15 cellular contexts compared by ENCODE assay signal in the genomic region with DNA sequence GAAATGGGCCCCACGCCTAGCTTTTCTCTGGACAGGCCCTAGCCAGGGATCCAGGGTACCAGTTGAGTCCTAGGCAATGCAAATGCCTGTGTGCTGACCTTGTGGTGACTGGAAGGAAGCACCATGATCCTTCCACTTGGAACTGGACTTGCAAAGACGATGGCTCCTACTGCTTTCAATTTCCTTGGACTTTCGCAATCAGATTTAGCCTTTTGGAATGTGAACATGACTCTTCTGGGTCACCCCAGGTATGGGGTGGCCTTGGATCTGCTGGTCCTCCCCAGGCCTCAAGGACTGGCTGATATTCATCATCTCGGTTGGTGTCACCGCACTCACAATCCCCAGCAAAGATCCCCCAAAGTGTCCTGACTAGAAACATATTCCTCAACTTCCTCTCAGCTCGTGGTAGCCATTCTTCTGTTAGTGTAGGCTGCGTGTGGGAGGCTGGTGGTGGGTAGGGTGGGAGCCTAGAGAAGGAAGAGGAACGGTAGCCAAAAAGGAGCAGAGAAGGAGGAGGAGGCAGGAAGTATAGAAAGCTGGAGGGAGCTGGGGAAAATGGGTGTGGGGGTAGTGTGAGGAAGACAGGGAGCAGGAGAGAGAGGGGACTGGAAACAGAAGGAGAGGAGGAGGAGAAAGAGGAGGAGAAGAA.
DNase-seq lines count a peak whose midpoint lies in the region; TF ChIP-seq lines count a peak whose summit lies in the region.
"Had no signal": no experiment of that assay in that cellular context is flagged by ENCODE, and none has a peak within 500 bp of the region (broad histone marks: within the 10 kb centered on the region; RNA-seq: fewer than 3 reads in every experiment).

No MANE protein-coding gene starts in this region.

- H3K36me3 Mint-ChIP-seq in chondrocyte (ENCODE audit: low read depth) = peaks cover 4% of the 10 kb centered on the region

- H3K23ac ChIP-seq in mesenchymal stem cell (ENCODE audit: low read length in 2 of 2) = peak overlapping the region in 1 of 2 experiments; percentile 67

- peaks cover 37% of the 10 kb centered on the region for H3K27me3 Mint-ChIP-seq in chondrocyte (ENCODE audit: low read depth)

- 0 out of 2 replicates have a peak, but pooled peaks cover 9% of the 10 kb centered on the region for H3K4me1 ChIP-seq in BLaER1
- peaks cover 3% of the 10 kb centered on the region for H3K4me1 ChIP-seq in mesenchymal stem cell (ENCODE audit: control insufficient read depth, insufficient read depth, low read depth, low read length)
- no peaks in the 10 kb centered on the region for H3K4me1 ChIP-seq in OCI-LY7 (ENCODE audit: insufficient read depth, low read length, poor library complexity, severe bottlenecking)
- H3K4me1 ChIP-seq in esophagus muscularis mucosa = peaks cover 0 to 8% (median 0%) of the 10 kb centered on the region in 4 donors
- H3K4me1 ChIP-seq: HAP-1, SJSA1 had no signal

- no peak overlapping the region for H2BK15ac ChIP-seq in mesenchymal stem cell (ENCODE audit: low read depth, poor library complexity, severe bottlenecking)

- H3K27me3 ChIP-seq in BLaER1 = no peaks in the 10 kb centered on the region
- H3K27me3 ChIP-seq in H7 (ENCODE audit: control insufficient read depth, insufficient read depth, low read length) = peaks cover 15% of the 10 kb centered on the region
- H3K27me3 ChIP-seq in mesenchymal stem cell (ENCODE audit: control insufficient read depth in 1 of 2, insufficient read depth in 1 of 2, low read length in 2 of 2) = peaks cover 61 to 71% of the 10 kb centered on the region in 2 experiments
- peaks cover 0 to 91% (median 23%) of the 10 kb centered on the region in 4 donors for H3K27me3 ChIP-seq in esophagus muscularis mucosa

- H2BK120ac ChIP-seq in mesenchymal stem cell (ENCODE audit: low read depth, low read length) = no peak overlapping the region

- DNase-seq in H7 = peak; percentile 26
- DNase-seq in Kasumi-1 (lab: John Stamatoyannopoulos, UW) = peak; percentile 26 to 40
- no peak for DNase-seq in chondrocyte (ENCODE audit: low spot score)
- DNase-seq in mesenchymal stem cell = no peak
- DNase-seq in activated CD4-positive, alpha-beta T cell treated with anti-CD3 and anti-CD28 coated beads, Interleukin-2, amount 50 U/mL, for 48 hours = no peak
- DNase-seq in OCI-LY7 (ENCODE audit: low spot score) = no peak
- no peak for DNase-seq in esophagus muscularis mucosa (ENCODE audit: extremely low spot score)
- DNase-seq: NCI-H1048, NCI-H1436 treated with DMSO at 0.1 percent for 48 hours, NCI-H2029 treated with DMSO at 0.1 percent for 48 hours, NCI-H2171 treated with DMSO at 0.1 percent for 48 hours, NCI-H748 treated with DMSO at 0.1 percent for 48 hours had no signal

- TF ChIP-seq EP300 in esophagus muscularis mucosa (IDR thresholded peaks at IDR 0.05) = no peak

- H3K9ac ChIP-seq in BLaER1 (no peak overlapping the region), mesenchymal stem cell (ENCODE audit: low read length) (no peak overlapping the region)

- CTCF ChIA-PET in OCI-LY7 (lab: Charles Lee; ENCODE audit: unreplicated experiment) = no interaction called here

- no peak overlapping the region for H4K91ac ChIP-seq in mesenchymal stem cell (ENCODE audit: low read length)

- H4K20me1 ChIP-seq in BLaER1 (no peaks in the 10 kb centered on the region), OCI-LY7 (ENCODE audit: insufficient read depth, low read length) (no peaks in the 10 kb centered on the region)

- no peak overlapping the region for H3K14ac ChIP-seq in mesenchymal stem cell (ENCODE audit: low read length in 2 of 2)

- H2BK5ac ChIP-seq in mesenchymal stem cell (ENCODE audit: low read depth, low read length, poor library complexity, severe bottlenecking) = no peak overlapping the region

- BruUV-seq in OCI-LY7 (replicated peaks; lab: Mats Ljungman, UMichigan) = no TSS peak

- H2AFZ ChIP-seq in mesenchymal stem cell (ENCODE audit: low read depth, low read length) (no peak overlapping the region), OCI-LY7 (ENCODE audit: low read length) (no peak overlapping the region)

- no peaks in the 10 kb centered on the region for H3K79me1 ChIP-seq in mesenchymal stem cell (replicated peaks; ENCODE audit: low read length, poor library complexity, severe bottlenecking)

- H3K27ac Mint-ChIP-seq in chondrocyte (ENCODE audit: unreplicated experiment) = peak overlapping the region; percentile 19

- TF ChIP-seq CTCF in chondrocyte (IDR thresholded peaks at IDR 0.05) (no peak), OCI-LY7 (conservative IDR thresholded peaks at IDR 0.05; ENCODE audit: low read length) (no peak), esophagus muscularis mucosa (IDR thresholded peaks at IDR 0.05) (no peak)

- H3K27ac ChIP-seq in BLaER1 = no peak overlapping the region
- no peak overlapping the region for H3K27ac ChIP-seq in mesenchymal stem cell (ENCODE audit: low read length, poor library complexity, severe bottlenecking)
- no peak overlapping the region for H3K27ac ChIP-seq in OCI-LY7 (ENCODE audit: low read depth, low read length, poor library complexity, severe bottlenecking)
- H3K27ac ChIP-seq in esophagus muscularis mucosa (replicated peaks in 1 of 4) = no peak overlapping the region
- H3K27ac ChIP-seq: SJSA1 had no signal

- intact Hi-C loops in OCI-LY7 (cut with micrococcal nuclease; ENCODE audit: unreplicated experiment) (no loop called here), esophagus muscularis mucosa (cut with DNase I) (no loop called here)

- H3K36me3 ChIP-seq in BLaER1 (no peaks in the 10 kb centered on the region), H7 (replicated peaks; ENCODE audit: control insufficient read depth, insufficient read depth, low read length) (no peaks in the 10 kb centered on the region), mesenchymal stem cell (ENCODE audit: control insufficient read depth in 1 of 2, insufficient read depth in 2 of 2, low read depth in 1 of 2, low read length in 2 of 2) (no peaks in the 10 kb centered on the region), OCI-LY7 (ENCODE audit: insufficient read depth, low read length) (no peaks in the 10 kb centered on the region), esophagus muscularis mucosa (no peaks in the 10 kb centered on the region)
- H3K36me3 ChIP-seq: HAP-1, SJSA1 had no signal

- no peak overlapping the region for H3K4me3 Mint-ChIP-seq in chondrocyte (ENCODE audit: unreplicated experiment)

- no peaks in the 10 kb centered on the region for H3K79me2 ChIP-seq in OCI-LY7 (ENCODE audit: insufficient read depth, low read depth, low read length)

- H3K9me3 ChIP-seq in BLaER1 (no peaks in the 10 kb centered on the region), mesenchymal stem cell (ENCODE audit: control insufficient read depth, low read length) (no peaks in the 10 kb centered on the region), OCI-LY7 (ENCODE audit: low read length) (no peaks in the 10 kb centered on the region), esophagus muscularis mucosa (no peaks in the 10 kb centered on the region)
- H3K9me3 ChIP-seq: HAP-1, SJSA1 had no signal

- no peak overlapping the region for H2AK5ac ChIP-seq in mesenchymal stem cell (ENCODE audit: low read length, severe bottlenecking)

- POLR2A ChIA-PET in OCI-LY7 (lab: Charles Lee) = interaction anchor here (0.6 kb wide), 1 partner anchor 33 kb away, joined by 3 read pairs; no protein-coding TSS in a partner anchor

- no peak overlapping the region for H3K4ac ChIP-seq in mesenchymal stem cell (ENCODE audit: low read depth in 1 of 2, low read length in 2 of 2)

- H3K4me1 Mint-ChIP-seq in chondrocyte (ENCODE audit: low read depth) = peaks cover 7% of the 10 kb centered on the region

- H3K9me2 ChIP-seq in OCI-LY7 (ENCODE audit: insufficient read depth, low read length) = no peaks in the 10 kb centered on the region

- H3K4me2 ChIP-seq in BLaER1 (peak overlapping the region; percentile 3; the same call in 1 of the 2 replicates), mesenchymal stem cell (ENCODE audit: low read length, poor library complexity, severe bottlenecking) (no peak overlapping the region), OCI-LY7 (ENCODE audit: low read length) (no peak overlapping the region)

- no peak for TF ChIP-seq POLR2A in esophagus muscularis mucosa (IDR thresholded peaks at IDR 0.05; ENCODE audit: low read depth)

- H2BK12ac ChIP-seq in mesenchymal stem cell (ENCODE audit: low read length in 2 of 2) = no peak overlapping the region

- H3K18ac ChIP-seq in mesenchymal stem cell (ENCODE audit: low read depth in 1 of 2, low read length in 2 of 2) = no peak overlapping the region

- no peak overlapping the region for H4K8ac ChIP-seq in mesenchymal stem cell (ENCODE audit: low read length)

- no peaks in the 10 kb centered on the region for H3K9me3 Mint-ChIP-seq in chondrocyte (ENCODE audit: low read depth)

- H3K4me3 ChIP-seq in BLaER1 = no peak overlapping the region
- no peak overlapping the region; the same call in 1 of the 2 replicates for H3K4me3 ChIP-seq in H7 (ENCODE audit: insufficient read depth, low read depth, low read length)
- H3K4me3 ChIP-seq in mesenchymal stem cell (ENCODE audit: insufficient read depth in 1 of 2, low read depth in 1 of 2, low read length in 2 of 2) = no peak overlapping the region
- H3K4me3 ChIP-seq in OCI-LY7 (ENCODE audit: low read depth, low read length, poor library complexity, severe bottlenecking) = no peak overlapping the region
- H3K4me3 ChIP-seq in esophagus muscularis mucosa = no peak overlapping the region
- H3K4me3 ChIP-seq: HAP-1, SJSA1 had no signal

- WGBS in mesenchymal stem cell = 71% methylated on average over 6 of the region's 8 CpGs
- WGBS in esophagus muscularis mucosa = 71% methylated on average over 8 of the region's 8 CpGs

Comparison
In these comparisons a context has a peak if more than half of its experiments do, and no peak if none do; other contexts are left out.
1. DNase-seq: peak in H7 (single experiment) and Kasumi-1 (2 of 2); none in chondrocyte (single experiment), mesenchymal stem cell (single experiment), activated CD4-positive, alpha-beta T cell treated with anti-CD3 and anti-CD28 coated beads, Interleukin-2, amount 50 U/mL, for 48 hours (0 of 2), OCI-LY7 (single experiment) and esophagus muscularis mucosa (single experiment).